8 cellular contexts compared by ENCODE assay signal in genomic region chr22:50525104-50525958, GRCh38. TPM values are rescaled to one million over a fixed set of nuclear protein-coding genes. Genes with fewer than 3 reads are reported as not detected.
A peak's percentile ranks its signal among the peaks of the same experiment; 100 is the strongest.
DNase-seq lines count a peak whose midpoint lies in the region; ATAC-seq and TF ChIP-seq lines count a peak whose summit lies in the region.

SCO2 (minus strand) TSS chr22:50525598; CDS start chr22:50524411, 1,187 bp downstream.

- BruUV-seq in A673 (replicated peaks; lab: Mats Ljungman, UMichigan) (no TSS peak), mammary epithelial cell (replicated peaks; lab: Mats Ljungman, UMichigan) (no TSS peak)

- H3K4me1 Mint-ChIP-seq in immature natural killer cell: peaks cover 27 to 29% of the 10 kb centered on the region in 2 donors

- peaks cover 9 to 16% (median 13%) of the 10 kb centered on the region in 3 donors for H3K27me3 Mint-ChIP-seq in immature natural killer cell (ENCODE audit: low read depth in 3 of 3)

- peak within 1 kb of the TSS; percentile 65 for H3K4me3 ChIP-seq in A673 (ENCODE audit: low read depth, low read length, poor library complexity, severe bottlenecking)
- peak within 1 kb of the TSS; percentile 85 for H3K4me3 ChIP-seq in WERI-Rb-1 (ENCODE audit: low read depth, low read length)
- H3K4me3 ChIP-seq in mammary epithelial cell (replicated peaks in 1 of 3; ENCODE audit: insufficient read depth in 1 of 3, low read depth in 2 of 3, low read length in 3 of 3): peak within 1 kb of the TSS; percentile 64 to 95 (median 86)

- no peaks in the 10 kb centered on the region for H4K20me1 ChIP-seq in mammary epithelial cell (ENCODE audit: insufficient read depth, low read length)

- peak; percentile 98 for DNase-seq in A673 (ENCODE audit: low spot score)
- peak; percentile 90 for DNase-seq in NCI-H2196 (lab: John Stamatoyannopoulos, UW; ENCODE audit: unreplicated experiment)
- peak; percentile 97 for DNase-seq in WERI-Rb-1
- peak; percentile 97 for DNase-seq in mammary epithelial cell
- peak; percentile 97 to 98 (median 98) for DNase-seq in immature natural killer cell
- DNase-seq in smooth muscle cell of the brain vasculature (ENCODE audit: low read depth, low spot score): peak; percentile 90

- CTCF ChIA-PET in A673 (lab: Charles Lee) (interaction anchor here (0.5 to 2.2 kb wide), 15 partner anchors 10 to 283 kb away, joined by 3 to 20 read pairs (median 8); partner anchors contain the start of genes LMF2, NCAPH2 and SYCE3), mammary epithelial cell (lab: Charles Lee; ENCODE audit: low non-redundant PET) (interaction anchor here (0.6 to 1.3 kb wide), 10 partner anchors 8 to 420 kb away, joined by 3 to 19 read pairs (median 4); partner anchors contain the start of gene LMF2)

- H2AFZ ChIP-seq in mammary epithelial cell (ENCODE audit: low read depth, low read length): peak within 1 kb of the TSS; percentile 77

- H3K36me3 Mint-ChIP-seq in immature natural killer cell: no peaks in the 10 kb centered on the region

- peak within 1 kb of the TSS; percentile 84 to 89 (median 87) for H3K4me3 Mint-ChIP-seq in immature natural killer cell

- peaks cover 21% of the 10 kb centered on the region for H3K4me1 ChIP-seq in A673 (ENCODE audit: insufficient read depth, low read length, poor library complexity, severe bottlenecking)
- H3K4me1 ChIP-seq in mammary epithelial cell (ENCODE audit: insufficient read depth, low read length): peaks cover 25% of the 10 kb centered on the region

- peak; percentile 36 for ATAC-seq in HG03066 (IDR thresholded peaks at IDR 0.05; ENCODE audit: low read depth, unreplicated experiment)

- intact Hi-C loops in A673 (cut with micrococcal nuclease; ENCODE audit: unreplicated experiment): no loop called here
- intact Hi-C loops in mammary epithelial cell (cut with micrococcal nuclease): loop anchor here (1.0 to 2.0 kb wide), 3 partner anchors 17 to 95 kb away; partner anchors contain the start of genes NCAPH2 and SYCE3

- WGBS in mammary epithelial cell (ENCODE audit: low coverage, missing lambda C conversion rate): 3% methylated on average over 17 of the region's 99 CpGs

- peak within 1 kb of the TSS; percentile 90 for H3K27ac ChIP-seq in A673 (ENCODE audit: low read depth, low read length, poor library complexity, severe bottlenecking)
- peak within 1 kb of the TSS; percentile 92 for H3K27ac ChIP-seq in WERI-Rb-1
- H3K27ac ChIP-seq in mammary epithelial cell (ENCODE audit: insufficient read depth, low read depth, low read length): peak within 1 kb of the TSS; percentile 39

- TF ChIP-seq POLR2A in GM18526 (IDR thresholded peaks at IDR 0.05; ENCODE audit: extremely low read depth, insufficient read length): peak; percentile 86

- in situ Hi-C loops in mammary epithelial cell (cut with MboI; ENCODE audit: low sequenced_read_pairs in 2 of 2): loop anchor here in 1 of 2 donors (10.0 kb wide), 1 partner anchor 49 kb away; the partner anchor contains the start of gene CPT1B

- H3K27ac Mint-ChIP-seq in immature natural killer cell: peak within 1 kb of the TSS; percentile 73 to 92 (median 86)

- H3K36me3 ChIP-seq in A673 (ENCODE audit: insufficient read depth, low read length, poor library complexity, severe bottlenecking): peaks cover 40% of the 10 kb centered on the region
- peaks cover 43% of the 10 kb centered on the region for H3K36me3 ChIP-seq in WERI-Rb-1
- H3K36me3 ChIP-seq in mammary epithelial cell (ENCODE audit: insufficient read depth, low read length): peaks cover 7% of the 10 kb centered on the region

- H3K4me2 ChIP-seq in mammary epithelial cell (ENCODE audit: insufficient read depth, low read depth, low read length): peak within 1 kb of the TSS; percentile 97

- H3K9me3 ChIP-seq in A673 (ENCODE audit: low read depth, low read length, poor library complexity, severe bottlenecking) (no peaks in the 10 kb centered on the region), WERI-Rb-1 (ENCODE audit: severe bottlenecking) (peaks cover under 1% of the 10 kb centered on the region), mammary epithelial cell (replicated peaks; ENCODE audit: insufficient read depth, low read length) (no peaks in the 10 kb centered on the region)

- POLR2A ChIA-PET in A673 (lab: Charles Lee; ENCODE audit: low non-redundant PET): interaction anchor here (0.6 to 1.0 kb wide), 4 partner anchors 16 to 281 kb away, joined by 4 to 8 read pairs (median 4); partner anchors contain the start of gene TUBGCP6

- H3K79me2 ChIP-seq in mammary epithelial cell (ENCODE audit: insufficient read depth, low read length): peaks cover 42% of the 10 kb centered on the region

- dilution Hi-C loops in mammary epithelial cell (cut with HindIII; ENCODE audit: low sequenced_read_pairs): no loop called here

- TF ChIP-seq CTCF in A673 (conservative IDR thresholded peaks at IDR 0.05; ENCODE audit: low read depth, low read length): peak; percentile 64
- peak; percentile 62 for TF ChIP-seq CTCF in WERI-Rb-1 (IDR thresholded peaks at IDR 0.05; ENCODE audit: low read depth, low read length)
- peak; percentile 18 to 60 for TF ChIP-seq CTCF in mammary epithelial cell (conservative IDR thresholded peaks at IDR 0.05 in 1 of 2, IDR thresholded peaks at IDR 0.05 in 1 of 2; ENCODE audit: extremely low read depth in 1 of 2, insufficient read depth in 1 of 2, low read depth in 1 of 2, low read length in 2 of 2)

- H3K27me3 ChIP-seq in A673 (replicated peaks; ENCODE audit: insufficient read depth, low read depth, low read length, poor library complexity): peaks cover 8% of the 10 kb centered on the region
- no peaks in the 10 kb centered on the region for H3K27me3 ChIP-seq in WERI-Rb-1 (ENCODE audit: insufficient read depth, low read depth, severe bottlenecking)
- H3K27me3 ChIP-seq in mammary epithelial cell (ENCODE audit: insufficient read depth, low read length): no peaks in the 10 kb centered on the region

- H3K9me3 Mint-ChIP-seq in immature natural killer cell: no peaks in the 10 kb centered on the region

- H3K9ac ChIP-seq in mammary epithelial cell (ENCODE audit: insufficient read depth, low read length): peak within 1 kb of the TSS; percentile 63

RNA-seq across cellular contexts. Expression of gene SCO2, which starts in this region (rescaled TPM):
- total RNA-seq in A673 (2021) (0.44 and 5.4 TPM in 2 replicates), mammary epithelial cell (1 to 10 TPM; 2.8 to 6.6 TPM)
- polyA plus RNA-seq in mammary epithelial cell (2.3 TPM), immature natural killer cell (10 to 100 TPM in 1 of 3 donors, 1 to 10 TPM in 2; 8.3 to 14.8 (median 9.9) TPM)
- not detected for polyA minus RNA-seq in mammary epithelial cell

Comparison
In these comparisons a context has a peak if more than half of its experiments do, and no peak if none do; other contexts are left out.
1. Peak in every context shown above with its lines: DNase-seq, ATAC-seq, H3K4me3 ChIP-seq and H3K27ac ChIP-seq.
2. H3K27ac ChIP-seq: peak in every context shown above with its lines; median percentile 92 in WERI-Rb-1; 90 in A673; 39 in mammary epithelial cell.